Comparison of ENCODE assay signal across 17 cellular contexts in the genomic region with DNA sequence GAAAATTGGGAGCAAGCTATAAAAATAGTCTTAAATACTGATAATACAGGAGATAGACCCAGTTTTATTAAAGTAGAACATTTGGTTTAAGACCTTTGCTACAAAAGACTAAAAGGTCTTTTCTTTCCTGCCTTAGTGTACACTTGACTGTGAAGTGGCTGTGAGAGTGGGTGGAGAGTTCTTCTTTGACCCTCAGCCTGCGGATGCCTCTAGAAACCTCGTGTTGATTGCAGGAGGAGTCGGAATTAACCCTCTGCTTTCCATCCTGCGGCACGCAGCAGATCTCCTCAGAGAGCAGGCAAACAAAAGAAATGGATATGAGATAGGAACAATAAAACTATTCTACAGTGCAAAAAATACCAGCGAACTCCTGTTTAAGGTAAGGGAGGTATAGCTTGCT. TPM values are rescaled to one million over a fixed set of nuclear protein-coding genes. Genes with fewer than 3 reads are reported as not detected.
A peak's percentile ranks its signal among the peaks of the same experiment; 100 is the strongest.
DNase-seq lines count a peak whose midpoint lies in the region; ATAC-seq and TF ChIP-seq lines count a peak whose summit lies in the region.
"Had no signal": no experiment of that assay in that cellular context is flagged by ENCODE, and none has a peak within 500 bp of the region (broad histone marks: within the 10 kb centered on the region; RNA-seq: fewer than 3 reads in every experiment).

No MANE protein-coding gene starts in this region.

- H3K27ac ChIP-seq in iPS-18a (ENCODE audit: low read length) (peak overlapping the region; percentile 40), ovary (no peak overlapping the region)
- H3K27ac ChIP-seq: left ventricle myocardium inferior, suprapubic skin, VCaP had no signal

- H3K9me3 Mint-ChIP-seq in stimulated activated naive B cell treated with anti-CD40 and anti-IgM and Interleukin-4, amounts not matched to agents 10 μg/mL and 1 μg/mL and 100 μg/mL, for 72 hours = no peaks in the 10 kb centered on the region
- H3K9me3 Mint-ChIP-seq in Calu3 (ENCODE audit: low read depth, unreplicated experiment) = no peaks in the 10 kb centered on the region

- H3K4me1 Mint-ChIP-seq in T-helper 17 cell (peaks cover 72% of the 10 kb centered on the region), Calu3 (ENCODE audit: low read depth, unreplicated experiment) (no peaks in the 10 kb centered on the region)
- peaks cover 43 to 54% of the 10 kb centered on the region in 2 donors for H3K4me1 Mint-ChIP-seq in stimulated activated naive B cell treated with anti-CD40 and anti-IgM and Interleukin-4, amounts not matched to agents 10 μg/mL and 1 μg/mL and 100 μg/mL, for 72 hours

- ATAC-seq in activated CD4-positive, CD25-positive, alpha-beta regulatory T cell treated with anti-CD3 and anti-CD28 coated beads, Interleukin-2, amount 50 U/mL, for 24 hours = peak; percentile 8 to 11
- ATAC-seq in T-helper 17 cell (peak; percentile 10), HG03432 (IDR thresholded peaks at IDR 0.05; ENCODE audit: unreplicated experiment) (no peak)
- ATAC-seq in stimulated activated naive B cell treated with anti-CD40 and anti-IgM and Interleukin-4, amounts not matched to agents 10 μg/mL and 1 μg/mL and 100 μg/mL, for 72 hours (replicated peaks) = no peak

- peaks cover 34% of the 10 kb centered on the region for H3K4me1 ChIP-seq in iPS-18a (ENCODE audit: control insufficient read depth, low read depth, low read length)
- no peaks in the 10 kb centered on the region for H3K4me1 ChIP-seq in ovary (ENCODE audit: insufficient read depth)

- no peaks in the 10 kb centered on the region for H3K27me3 ChIP-seq in iPS-18a (ENCODE audit: control insufficient read depth, insufficient read depth, low read length)
- H3K27me3 ChIP-seq in ovary = no peaks in the 10 kb centered on the region
- H3K27me3 ChIP-seq: suprapubic skin had no signal

- H3K4me3 ChIP-seq in iPS-18a (ENCODE audit: low read length) = peak overlapping the region; percentile 16
- no peak overlapping the region for H3K4me3 ChIP-seq in ovary
- H3K4me3 ChIP-seq: left ventricle myocardium inferior, suprapubic skin had no signal

- no peak for TF ChIP-seq POLR2A in ovary (IDR thresholded peaks at IDR 0.05)

- H3K4me3 Mint-ChIP-seq in T-helper 17 cell (peak overlapping the region; percentile 93), Calu3 (ENCODE audit: low read depth, unreplicated experiment) (no peak overlapping the region)
- peak overlapping the region in 1 of 2 donors; percentile 51 for H3K4me3 Mint-ChIP-seq in stimulated activated naive B cell treated with anti-CD40 and anti-IgM and Interleukin-4, amounts not matched to agents 10 μg/mL and 1 μg/mL and 100 μg/mL, for 72 hours

- H3K36me3 ChIP-seq in iPS-18a (ENCODE audit: control insufficient read depth, low read depth, low read length) (peaks cover 16% of the 10 kb centered on the region), ovary (no peaks in the 10 kb centered on the region)

- CTCF ChIA-PET in Calu3 (lab: Charles Lee) = no interaction called here

- 53 to 55% (median 55%) methylated on average over 6 of the region's 6 CpGs for WGBS in ovary, 3 donors

- no peak for DNase-seq in activated CD4-positive, CD25-positive, alpha-beta regulatory T cell treated with anti-CD3 and anti-CD28 coated beads, Interleukin-2, amount 50 U/mL, for 72 hours
- no peak for DNase-seq in T-helper 17 cell
- no peak for DNase-seq in stimulated activated naive B cell treated with anti-CD40 and anti-IgM and Interleukin-4, amounts not matched to agents 10 μg/mL and 1 μg/mL and 100 μg/mL, for 72 hours
- DNase-seq in Calu3 = no peak
- no peak for DNase-seq in ovary
- DNase-seq: 8988T; DMS153; left ventricle myocardium inferior; NCI-H526; posterior cingulate gyrus; Right ventricle myocardium superior; stimulated activated CD4-positive, alpha-beta T cell treated with anti-CD3 and anti-CD28 coated beads, Interleukin-4, amount 100 ng/mL, for 24 hours had no signal

- no peaks in the 10 kb centered on the region for H3K9me3 ChIP-seq in T-helper 17 cell (ENCODE audit: control insufficient read depth, low read length, poor library complexity, severe bottlenecking)
- H3K9me3 ChIP-seq in iPS-18a (ENCODE audit: control insufficient read depth, low read depth, low read length) = no peaks in the 10 kb centered on the region
- H3K9me3 ChIP-seq in ovary = no peaks in the 10 kb centered on the region
- H3K9me3 ChIP-seq: left ventricle myocardium inferior, suprapubic skin had no signal

- H3K27ac Mint-ChIP-seq in T-helper 17 cell = peak overlapping the region; percentile 98
- peak overlapping the region; percentile 91 for H3K27ac Mint-ChIP-seq in stimulated activated naive B cell treated with anti-CD40 and anti-IgM and Interleukin-4, amounts not matched to agents 10 μg/mL and 1 μg/mL and 100 μg/mL, for 72 hours
- H3K27ac Mint-ChIP-seq in Calu3 (ENCODE audit: unreplicated experiment) = no peak overlapping the region

- intact Hi-C loops in Calu3 (cut with micrococcal nuclease; ENCODE audit: unreplicated experiment) (no loop called here), ovary (cut with DNase I) (no loop called here)

- H3K36me3 Mint-ChIP-seq in T-helper 17 cell (ENCODE audit: low read depth) (peaks cover 17% of the 10 kb centered on the region), Calu3 (ENCODE audit: insufficient read depth, unreplicated experiment) (no peaks in the 10 kb centered on the region)
- peaks cover 34 to 69% of the 10 kb centered on the region in 2 donors for H3K36me3 Mint-ChIP-seq in stimulated activated naive B cell treated with anti-CD40 and anti-IgM and Interleukin-4, amounts not matched to agents 10 μg/mL and 1 μg/mL and 100 μg/mL, for 72 hours

- TF ChIP-seq EP300 in ovary (IDR thresholded peaks at IDR 0.05) = no peak

- no peaks in the 10 kb centered on the region for H3K27me3 Mint-ChIP-seq in T-helper 17 cell
- H3K27me3 Mint-ChIP-seq in stimulated activated naive B cell treated with anti-CD40 and anti-IgM and Interleukin-4, amounts not matched to agents 10 μg/mL and 1 μg/mL and 100 μg/mL, for 72 hours = no peaks in the 10 kb centered on the region
- H3K27me3 Mint-ChIP-seq in Calu3 (ENCODE audit: unreplicated experiment) = no peaks in the 10 kb centered on the region

- peak overlapping the region; percentile 17 for H3K9ac ChIP-seq in iPS-18a (ENCODE audit: low read length)

- BruUV-seq in Calu3 (replicated peaks; lab: Mats Ljungman, UMichigan) = no TSS peak

- TF ChIP-seq CTCF in Calu3 (IDR thresholded peaks at IDR 0.05; ENCODE audit: unreplicated experiment) (no peak), ovary (IDR thresholded peaks at IDR 0.05) (no peak)

RNA-seq across cellular contexts. Expression of a gene that starts 36.5 kb away (rescaled TPM):
- total RNA-seq in T-helper 17 cell (10 to 100 TPM; 73.1 to 89.3 TPM), Calu3 (2022) (16.3 and 16.8 TPM in 2 replicates), ovary (10 to 100 TPM in 6 of 7 donors, 1 to 10 TPM in 1; 7.9 to 16.3 (median 12.4) TPM)
- polyA plus RNA-seq in ovary = 1 to 10 TPM; 4.0 to 8.9 TPM

RNA-seq across cellular contexts. Expression of a gene that starts 36.7 kb away (rescaled TPM):
- 10 to 100 TPM; 16.1 to 22.8 TPM for total RNA-seq in T-helper 17 cell
- 14.7 and 16.8 TPM in 2 replicates for total RNA-seq in Calu3 (2022)
- total RNA-seq in ovary = 10 to 100 TPM; 10.8 to 28.3 (median 15.5) TPM
- polyA plus RNA-seq in ovary = 10 to 100 TPM in 1 of 2 donors, 1 to 10 TPM in 1; 7.4 to 12.4 TPM

Comparison
In these comparisons a context has a peak if more than half of its experiments do, and no peak if none do; other contexts are left out.
1. ATAC-seq: peak in activated CD4-positive, CD25-positive, alpha-beta regulatory T cell treated with anti-CD3 and anti-CD28 coated beads, Interleukin-2, amount 50 U/mL, for 24 hours (2 of 2) and T-helper 17 cell (single experiment); none in stimulated activated naive B cell treated with anti-CD40 and anti-IgM and Interleukin-4, amounts not matched to agents 10 μg/mL and 1 μg/mL and 100 μg/mL, for 72 hours (0 of 2) and HG03432 (single experiment).